32 cellular contexts compared by ENCODE assay signal in the genomic region with DNA sequence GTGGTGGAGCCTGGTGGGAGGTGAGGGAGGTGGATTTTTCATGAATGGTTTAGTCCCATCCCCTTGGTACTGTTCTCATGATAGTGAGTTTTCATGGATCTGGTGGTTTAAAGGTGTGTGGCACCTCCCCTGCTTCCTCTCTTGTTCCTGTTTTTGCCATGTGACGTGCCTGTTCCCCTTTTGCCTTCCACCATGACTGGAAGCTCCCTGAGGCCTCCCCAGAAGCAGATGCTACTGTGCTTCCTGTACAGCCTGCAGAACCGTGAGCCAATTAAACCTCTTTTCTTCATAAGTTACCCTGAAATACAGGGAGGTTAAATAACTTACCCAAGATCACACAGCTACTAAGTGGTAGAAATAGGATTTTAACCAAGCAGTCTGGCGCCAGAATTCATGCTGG. TPM values are rescaled to one million over a fixed set of nuclear protein-coding genes. Genes with fewer than 3 reads are reported as not detected.
"Had no signal": no experiment of that assay in that cellular context is flagged by ENCODE, and none has a peak within 500 bp of the region (broad histone marks: within the 10 kb centered on the region; RNA-seq: fewer than 3 reads in every experiment).

No MANE protein-coding gene starts in this region.

- H3K36me3 ChIP-seq: breast epithelium, esophagus muscularis mucosa, heart left ventricle, lower lobe of right lung, right lobe of liver, thyroid gland, upper lobe of right lung had no signal

- FAIRE-seq: small intestine had no signal

- H3K27me3 ChIP-seq: right lobe of liver, thyroid gland, upper lobe of right lung had no signal

- ATAC-seq: activated CD8-positive, alpha-beta T cell treated with anti-CD3 and anti-CD28 coated beads for 36 hours; activated naive CD8-positive, alpha-beta T cell treated with anti-CD3 and anti-CD28 coated beads, Interleukin-2, amount 50 U/mL, for 24 hours; activated T-cell treated with anti-CD3 and anti-CD28 coated beads, Interleukin-2, amount 50 U/mL, for 4 hours; activated T-helper 17 cell treated with anti-CD3 and anti-CD28 coated beads, Interleukin-2, amount 50 U/mL, for 72 hours; foreskin keratinocyte; heart left ventricle; left lobe of liver; lower lobe of right lung; natural killer cell treated with Interleukin-12 subunit alpha and Interleukin-12 subunit beta and Interleukin-15 and Interleukin-18, amount 100 ng/mL, for 72 hours; right lobe of liver; stimulated activated effector memory CD8-positive, alpha-beta T cell treated with anti-CD3 and anti-CD28 coated beads, Interleukin-12 subunit alpha, Interleukin-12 subunit beta, amount 100 ng/mL, for 72 hours; stimulated activated naive CD8-positive, alpha-beta T cell treated with anti-CD3 and anti-CD28 coated beads, Interleukin-15, amount 100 ng/mL, for 72 hours; T-helper 17 cell; upper lobe of right lung had no signal

- DNase-seq: activated B cell treated with CpG ODN at 0.5 μM for 24 hours; activated CD4-positive, alpha-beta T cell treated with anti-CD3 and anti-CD28 coated beads, Interleukin-2, amount 50 U/mL, for 1 hour; activated CD8-positive, alpha-beta T cell treated with anti-CD3 and anti-CD28 coated beads for 36 hours; activated gamma-delta T cell treated with Interleukin-2 at 50 U/mL for 16 hours; activated naive CD8-positive, alpha-beta T cell treated with anti-CD3 and anti-CD28 coated beads, Interleukin-2, amount 50 U/mL, for 24 hours; activated T-cell treated with anti-CD3 and anti-CD28 coated beads, Interleukin-2, amount 50 U/mL, for 4 hours; amygdala; central memory CD4-positive, alpha-beta T cell; dermis blood vessel endothelial cell; effector CD4-positive, alpha-beta T cell; foreskin keratinocyte; heart left ventricle; lower lobe of right lung; mesendoderm; right lobe of liver; small intestine; stimulated activated CD4-positive, alpha-beta T cell treated with anti-CD3 and anti-CD28 coated beads, Interleukin-4, amount 100 ng/mL, for 24 hours; stimulated activated naive CD8-positive, alpha-beta T cell treated with anti-CD3 and anti-CD28 coated beads, Interleukin-15, amount 100 ng/mL, for 72 hours; substantia nigra; T-helper 17 cell; T1000; thyroid gland; upper lobe of right lung had no signal

- H3K4me1 ChIP-seq: breast epithelium, foreskin keratinocyte, right lobe of liver had no signal

- H3K4me3 ChIP-seq: breast epithelium, esophagus muscularis mucosa, heart left ventricle, lower lobe of right lung, right lobe of liver, thyroid gland, upper lobe of right lung had no signal

- H3K9me3 ChIP-seq: breast epithelium, esophagus muscularis mucosa, heart left ventricle, lower lobe of right lung, right lobe of liver, thyroid gland, upper lobe of right lung had no signal

- H3K27ac ChIP-seq: breast epithelium, esophagus muscularis mucosa, foreskin keratinocyte, lower lobe of right lung, right lobe of liver, thyroid gland, upper lobe of right lung had no signal

RNA-seq across cellular contexts. Expression of gene HEYL, which starts 4.3 kb away (rescaled TPM):
- total RNA-seq: activated B cell treated with CpG ODN at 0.5 μM for 24 hours; foreskin keratinocyte; mononuclear cell; natural killer cell treated with Interleukin-12 subunit alpha and Interleukin-12 subunit beta and Interleukin-15 and Interleukin-18, amount 100 ng/mL, for 72 hours had no signal

RNA-seq across cellular contexts. Expression of gene NT5C1A, which starts 28.2 kb away (rescaled TPM):
- total RNA-seq: activated B cell treated with CpG ODN at 0.5 μM for 24 hours; activated T-cell treated with anti-CD3 and anti-CD28 coated beads, Interleukin-2, amount 50 U/mL, for 4 hours; activated T-helper 17 cell treated with anti-CD3 and anti-CD28 coated beads, Interleukin-2, amount 50 U/mL, for 72 hours; dermis blood vessel endothelial cell; foreskin keratinocyte; kidney epithelial cell; left lobe of liver; lower lobe of right lung; osteoblast; right lobe of liver had no signal
- polyA plus RNA-seq: foreskin keratinocyte had no signal

RNA-seq across cellular contexts. Expression of gene HPCAL4, which starts 47.5 kb away (rescaled TPM):
- total RNA-seq: activated B cell treated with CpG ODN at 0.5 μM for 24 hours, breast epithelium, foreskin keratinocyte, osteoblast, right lobe of liver had no signal
- polyA plus RNA-seq: foreskin keratinocyte had no signal
